12 cellular contexts compared by ENCODE assay signal in genomic region chr14:93039649-93040315, GRCh38.
DNase-seq lines count a peak whose midpoint lies in the region; ATAC-seq and TF ChIP-seq lines count a peak whose summit lies in the region.
"Had no signal": no experiment of that assay in that cellular context is flagged by ENCODE, and none has a peak within 500 bp of the region (broad histone marks: within the 10 kb centered on the region; RNA-seq: fewer than 3 reads in every experiment).

No MANE protein-coding gene starts in this region.

- TF ChIP-seq CTCF in brain (conservative IDR thresholded peaks at IDR 0.05) (no peak), left lung (IDR thresholded peaks at IDR 0.05) (no peak), suprapubic skin (IDR thresholded peaks at IDR 0.05) (no peak)

- peaks cover 33 to 57% of the 10 kb centered on the region in 2 donors for H3K4me1 ChIP-seq in left lung
- H3K4me1 ChIP-seq in suprapubic skin = peaks cover 56% of the 10 kb centered on the region

- H3K4me3 Mint-ChIP-seq in IgD-negative memory B cell (no peak overlapping the region), brain (no peak overlapping the region)

- TF ChIP-seq EP300 in suprapubic skin (IDR thresholded peaks at IDR 0.05) = no peak

- intact Hi-C loops in left lung (cut with DNase I) = no loop called here

- H3K4me1 Mint-ChIP-seq in IgD-negative memory B cell (peaks cover 42 to 56% (median 55%) of the 10 kb centered on the region in 3 donors), brain (peaks cover 83% of the 10 kb centered on the region)

- WGBS in suprapubic skin = 81% methylated on average over 11 of the region's 11 CpGs

- H3K27ac Mint-ChIP-seq in IgD-negative memory B cell = peak overlapping the region in 2 of 3 donors; percentile 72 to 91
- peak overlapping the region in 4 of 5 experiments; percentile 57 to 93 (median 72) for H3K27ac Mint-ChIP-seq in brain

- H3K4me3 ChIP-seq in left lung (no peak overlapping the region), suprapubic skin (no peak overlapping the region)

- H3K36me3 ChIP-seq in left lung (no peaks in the 10 kb centered on the region), suprapubic skin (no peaks in the 10 kb centered on the region)

- ATAC-seq in left lung (peak; percentile 57), GM21576 (IDR thresholded peaks at IDR 0.05; ENCODE audit: unreplicated experiment) (no peak), GM18519 (IDR thresholded peaks at IDR 0.05; ENCODE audit: low FRiP score, unreplicated experiment) (no peak)

- H3K27ac ChIP-seq in left lung (peak overlapping the region; percentile 58 to 67), suprapubic skin (peak overlapping the region; percentile 54)

- TF ChIP-seq POLR2A in suprapubic skin (IDR thresholded peaks at IDR 0.05) = no peak

- H3K36me3 Mint-ChIP-seq in IgD-negative memory B cell = peaks cover 5% of the 10 kb centered on the region
- no peaks in the 10 kb centered on the region for H3K36me3 Mint-ChIP-seq in brain

- no peaks in the 10 kb centered on the region for H3K9me3 ChIP-seq in left lung
- H3K9me3 ChIP-seq in suprapubic skin = no peaks in the 10 kb centered on the region

- H3K27me3 ChIP-seq in left lung (no peaks in the 10 kb centered on the region), suprapubic skin (no peaks in the 10 kb centered on the region)

- DNase-seq in left lung (peak in 1 of 2 donors; percentile 58), suprapubic skin (ENCODE audit: low spot score in 2 of 2) (no peak), SIG-M5 treated with dmso at 0.1 percent for 504 hours (lab: John Stamatoyannopoulos, UW; ENCODE audit: unreplicated experiment) (no peak), RKO (ENCODE audit: low spot score) (no peak)
- DNase-seq: DND-41; glutamatergic neuron; NCI-H1417 treated with DMSO at 0.1 percent for 48 hours; stimulated activated CD4-positive, alpha-beta T cell treated with anti-CD3 and anti-CD28 coated beads, Interleukin-12 subunit alpha, Interleukin-12 subunit beta, amount 100 ng/mL, for 4 hours had no signal

- H3K27me3 Mint-ChIP-seq in IgD-negative memory B cell (peaks cover 2% of the 10 kb centered on the region), brain (peaks cover 3% of the 10 kb centered on the region)

- no peaks in the 10 kb centered on the region for H3K9me3 Mint-ChIP-seq in IgD-negative memory B cell
- H3K9me3 Mint-ChIP-seq in brain = peaks cover 0 to 4% (median 0%) of the 10 kb centered on the region in 5 experiments
